In genomic region chr17:41735744-41736143, GRCh38 we compare ENCODE assay signal across 25 cellular contexts. TPM values are rescaled to one million over a fixed set of nuclear protein-coding genes. Genes with fewer than 3 reads are reported as not detected.
"Had no signal": no experiment of that assay in that cellular context is flagged by ENCODE, and none has a peak within 500 bp of the region (broad histone marks: within the 10 kb centered on the region; RNA-seq: fewer than 3 reads in every experiment).

No MANE protein-coding gene starts in this region.

- H3K9me3 ChIP-seq: esophagus squamous epithelium, gastroesophageal sphincter, left ventricle myocardium inferior, psoas muscle, spleen had no signal

- H3K9me3 Mint-ChIP-seq: dendritic cell treated with granulocyte-macrophage colony-stimulating factor and Interleukin-4, amounts not matched to agents 40 ng/mL and 50 ng/mL, for 4 days; effector memory CD8-positive, alpha-beta T cell; immature natural killer cell; naive B cell had no signal

- H3K4me3 Mint-ChIP-seq: dendritic cell treated with granulocyte-macrophage colony-stimulating factor and Interleukin-4, amounts not matched to agents 40 ng/mL and 50 ng/mL, for 4 days; effector memory CD8-positive, alpha-beta T cell; immature natural killer cell had no signal

- H3K27ac Mint-ChIP-seq: dendritic cell treated with granulocyte-macrophage colony-stimulating factor and Interleukin-4, amounts not matched to agents 40 ng/mL and 50 ng/mL, for 4 days; effector memory CD8-positive, alpha-beta T cell; immature natural killer cell had no signal

- H3K4me1 Mint-ChIP-seq: immature natural killer cell had no signal

- H3K36me3 ChIP-seq: esophagus squamous epithelium, gastroesophageal sphincter, left ventricle myocardium inferior, spleen had no signal

- H3K27ac ChIP-seq: esophagus squamous epithelium, gastroesophageal sphincter, left ventricle myocardium inferior, psoas muscle, spleen had no signal

- H3K4me3 ChIP-seq: lung had no signal

- H3K36me3 Mint-ChIP-seq: immature natural killer cell, naive B cell had no signal

- DNase-seq: cerebellar nuclear complex; effector memory CD8-positive, alpha-beta T cell; esophagus squamous epithelium; foreskin fibroblast; immature natural killer cell; kidney; left cardiac atrium; left ventricle myocardium inferior; mesenchymal stem cell; naive B cell; psoas muscle; retina; spleen; stimulated activated CD4-positive, alpha-beta T cell treated with anti-CD3 and anti-CD28 coated beads, Interleukin-15, amount 100 ng/mL, for 24 hours; stimulated activated CD4-positive, alpha-beta T cell treated with anti-CD3 and anti-CD28 coated beads, Interleukin-2, amount 100 ng/mL, for 24 hours; stimulated activated CD4-positive, alpha-beta T cell treated with anti-CD3 and anti-CD28 coated beads, Interleukin-4, amount 100 ng/mL, for 4 hours; stimulated activated naive CD4-positive, alpha-beta T cell had no signal

RNA-seq across cellular contexts. Expression of gene HAP1, which starts 1.3 kb away (rescaled TPM):
- total RNA-seq: left cardiac atrium, skeletal muscle tissue, urinary bladder had no signal

RNA-seq across cellular contexts. Expression of gene GAST, which starts 23.6 kb away (rescaled TPM):
- total RNA-seq: epithelial cell of proximal tubule, esophagus squamous epithelium, gastroesophageal sphincter, kidney, left cardiac atrium, left ventricle myocardium inferior, lung, omental fat pad, psoas muscle, sciatic nerve, skeletal muscle tissue, spleen, urinary bladder had no signal
